ENCODE assay signal across 16 cellular contexts in the genomic region with DNA sequence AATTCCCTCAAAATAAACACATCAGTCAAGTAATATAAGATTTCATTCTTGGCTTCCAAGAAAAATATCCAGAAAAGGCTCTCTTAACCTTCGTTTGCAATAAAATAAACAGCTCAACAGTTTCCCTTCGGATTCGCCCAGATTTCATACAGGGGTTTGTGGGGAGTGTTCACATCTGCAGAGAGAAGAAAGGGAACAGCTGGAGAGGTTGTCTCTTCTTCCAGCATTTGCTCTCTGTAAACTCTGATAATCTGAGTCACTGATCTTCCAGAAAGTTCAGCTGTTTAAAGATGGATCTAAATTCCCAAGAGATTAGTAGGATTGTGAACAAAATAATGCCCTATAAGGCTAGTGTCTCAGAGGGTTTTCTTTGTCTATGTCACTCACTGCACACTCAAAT.
"Had no signal": no experiment of that assay in that cellular context is flagged by ENCODE, and none has a peak within 500 bp of the region (broad histone marks: within the 10 kb centered on the region; RNA-seq: fewer than 3 reads in every experiment).

No MANE protein-coding gene starts in this region.

- H3K27me3 ChIP-seq: foreskin keratinocyte, thyroid gland had no signal

- H3K36me3 ChIP-seq: thyroid gland had no signal

- DNase-seq: activated CD4-positive, alpha-beta T cell treated with anti-CD3 and anti-CD28 coated beads, Interleukin-2, amount 10 ng/mL, durations not matched to agents 7 days and 5 days; activated CD8-positive, alpha-beta memory T cell treated with anti-CD3 and anti-CD28 coated beads for 24 hours; activated naive CD4-positive, alpha-beta T cell treated with anti-CD3 and anti-CD28 coated beads for 36 hours; central memory CD4-positive, alpha-beta T cell; cortex of kidney; effector memory CD8-positive, alpha-beta T cell; foreskin keratinocyte; head of caudate nucleus; left colon; posterior cingulate gyrus; small intestine; T-helper 17 cell; thyroid gland had no signal

- ATAC-seq: activated T-helper 17 cell treated with anti-CD3 and anti-CD28 coated beads, Interleukin-2, amount 50 U/mL, for 72 hours; effector memory CD8-positive, alpha-beta T cell; foreskin keratinocyte; left colon; T-helper 17 cell; WTC11 had no signal

- H3K4me1 ChIP-seq: foreskin keratinocyte, thyroid gland had no signal

- H3K9me3 ChIP-seq: thyroid gland had no signal

- H3K4me3 ChIP-seq: thyroid gland had no signal

- H3K27ac ChIP-seq: epithelial cell of prostate, foreskin keratinocyte, thyroid gland had no signal
